13 cellular contexts compared by ENCODE assay signal in genomic region chr6:88220493-88220892, GRCh38. TPM values are rescaled to one million over a fixed set of nuclear protein-coding genes. Genes with fewer than 3 reads are reported as not detected.
A peak's percentile ranks its signal among the peaks of the same experiment; 100 is the strongest.
DNase-seq lines count a peak whose midpoint lies in the region; ATAC-seq and TF ChIP-seq lines count a peak whose summit lies in the region.
"Had no signal": no experiment of that assay in that cellular context is flagged by ENCODE, and none has a peak within 500 bp of the region (broad histone marks: within the 10 kb centered on the region; RNA-seq: fewer than 3 reads in every experiment).

No MANE protein-coding gene starts in this region.

- ATAC-seq in GM19455 (IDR thresholded peaks at IDR 0.05; ENCODE audit: unreplicated experiment) (no peak), HG02840 (IDR thresholded peaks at IDR 0.05; ENCODE audit: low FRiP score, unreplicated experiment) (no peak), HG03025 (IDR thresholded peaks at IDR 0.05; ENCODE audit: low FRiP score, unreplicated experiment) (no peak)
- ATAC-seq: lower lobe of right lung, Right ventricle myocardium inferior had no signal

- H3K4me3 ChIP-seq in H7 (ENCODE audit: insufficient read depth, low read depth, low read length) (no peak overlapping the region), fibroblast of mammary gland (ENCODE audit: control insufficient read depth, low read depth, low read length) (no peak overlapping the region)
- H3K4me3 ChIP-seq: lower lobe of right lung, prostate gland had no signal

- no peaks in the 10 kb centered on the region for H3K27me3 ChIP-seq in H7 (ENCODE audit: control insufficient read depth, insufficient read depth, low read length)

- TF ChIP-seq CTCF in fibroblast of mammary gland (conservative IDR thresholded peaks at IDR 0.05; ENCODE audit: control insufficient read depth, insufficient read depth, low read depth, low read length), result no peak

- DNase-seq in Caki2 (ENCODE audit: low read depth) (peak; percentile 16), H7 (peak; percentile 16), RPMI8226 (peak; percentile 3), fibroblast of mammary gland (ENCODE audit: low read depth) (peak; percentile 25)
- no peak for DNase-seq in stimulated activated CD4-positive, alpha-beta T cell treated with anti-CD3 and anti-CD28 coated beads, Interleukin-2, amount 100 ng/mL, for 48 hours
- DNase-seq: activated CD4-positive, alpha-beta memory T cell treated with anti-CD3 and anti-CD28 coated beads, Interleukin-2, amount 10 ng/mL, durations not matched to agents 7 days and 5 days; lower lobe of right lung had no signal

- H3K36me3 ChIP-seq in H7 (replicated peaks; ENCODE audit: control insufficient read depth, insufficient read depth, low read length), result no peaks in the 10 kb centered on the region
- H3K36me3 ChIP-seq: lower lobe of right lung, prostate gland had no signal

- in situ Hi-C loops in Caki2 (cut with HindIII; ENCODE audit: low pct_unique_long_range_greater_than_20kb, low sequenced_read_pairs), result no loop called here

RNA-seq across cellular contexts. Expression of gene CNR1, which starts 54.3 kb away (rescaled TPM):
- total RNA-seq in Caki2 (2014; rRNA removed; shearing (Covaris generic); ENCODE audit: low replicate concordance), result 1.5 and 2.0 TPM in 2 replicates
- total RNA-seq in H7 (2014; rRNA removed; shearing (Covaris generic)), result 2.2 and 6.0 TPM in 2 replicates
- total RNA-seq: activated CD4-positive, alpha-beta memory T cell treated with anti-CD3 and anti-CD28 coated beads, Interleukin-2, amount 10 ng/mL, durations not matched to agents 7 days and 5 days; fibroblast of lung had no signal

Comparison
In these comparisons a context has a peak if more than half of its experiments do, and no peak if none do; other contexts are left out.
1. DNase-seq: peak in Caki2 (single experiment), H7 (single experiment), RPMI8226 (single experiment) and fibroblast of mammary gland (single experiment); none in stimulated activated CD4-positive, alpha-beta T cell treated with anti-CD3 and anti-CD28 coated beads, Interleukin-2, amount 100 ng/mL, for 48 hours (0 of 2).